Comparison of ENCODE assay signal across 9 cellular contexts in the genomic region with DNA sequence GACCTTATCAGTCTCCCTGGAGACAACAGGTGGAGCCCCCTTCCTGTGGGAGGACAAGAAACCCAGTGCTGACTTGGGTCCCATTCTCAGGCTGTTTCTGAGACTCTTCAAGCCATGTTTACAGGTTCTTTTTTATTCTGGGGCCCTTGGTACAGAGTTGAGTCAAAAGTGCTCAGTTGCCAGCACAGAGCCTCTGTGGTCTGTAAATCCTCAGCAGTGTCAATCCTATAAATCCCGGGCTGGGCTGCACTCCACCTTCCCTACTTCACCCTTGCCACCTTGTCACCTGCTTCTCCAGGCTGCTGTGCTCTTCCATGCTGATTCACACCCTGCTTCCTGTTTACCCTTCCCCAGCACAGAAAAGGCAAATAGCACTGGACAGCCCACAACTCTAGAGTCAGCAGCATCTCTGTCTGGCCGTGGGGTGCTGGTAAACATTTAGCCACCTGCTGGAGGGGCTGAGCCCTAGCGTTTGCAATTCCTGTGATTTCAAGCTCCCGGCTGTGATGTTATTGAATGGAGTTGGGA.
A peak's percentile ranks its signal among the peaks of the same experiment; 100 is the strongest.
DNase-seq lines count a peak whose midpoint lies in the region; ATAC-seq and TF ChIP-seq lines count a peak whose summit lies in the region.
"Had no signal": no experiment of that assay in that cellular context is flagged by ENCODE, and none has a peak within 500 bp of the region (broad histone marks: within the 10 kb centered on the region; RNA-seq: fewer than 3 reads in every experiment).

No MANE protein-coding gene starts in this region.

- no peak overlapping the region for H3K23ac ChIP-seq in mesendoderm (ENCODE audit: low read length)

- H3K9me3 ChIP-seq in SK-N-SH: no peaks in the 10 kb centered on the region
- H3K9me3 ChIP-seq: neutrophil had no signal

- WGBS in SK-N-SH (ENCODE audit: low lambda C conversion rate): 14% methylated on average over 4 of the region's 4 CpGs
- no CpG with 5 or more reads among the region's 4 CpGs for WGBS in mesendoderm (ENCODE audit: extremely low coverage, insufficient coverage, low lambda C conversion rate)

- no peaks in the 10 kb centered on the region for H4K20me1 ChIP-seq in SK-N-SH (ENCODE audit: insufficient read depth)

- no peak overlapping the region for H2AK5ac ChIP-seq in mesendoderm (ENCODE audit: low read length)

- H2AFZ ChIP-seq in SK-N-SH (ENCODE audit: low read depth): no peak overlapping the region

- no peak overlapping the region for H3K18ac ChIP-seq in mesendoderm (ENCODE audit: low read length)

- no peak overlapping the region for H2BK15ac ChIP-seq in mesendoderm (replicated peaks; ENCODE audit: low read depth)

- H4K5ac ChIP-seq in mesendoderm (ENCODE audit: low read length): no peak overlapping the region

- no peak overlapping the region for H3K56ac ChIP-seq in mesendoderm (ENCODE audit: low read length)

- H3K9ac ChIP-seq in SK-N-SH (no peak overlapping the region), mesendoderm (ENCODE audit: low read length) (no peak overlapping the region)

- H3K4me1 ChIP-seq in SK-N-SH (ENCODE audit: control insufficient read depth in 1 of 2, insufficient read depth in 2 of 2, low read depth in 1 of 2, low read length in 1 of 2) (0 out of 4 replicates have a peak, but pooled peaks cover 0 to 2% of the 10 kb centered on the region in 2 experiments), mesendoderm (ENCODE audit: control insufficient read depth, low read depth, low read length) (no peaks in the 10 kb centered on the region)

- H3F3A ChIP-seq in SK-N-SH (replicated peaks; ENCODE audit: insufficient read depth): no peaks in the 10 kb centered on the region

- no peaks in the 10 kb centered on the region for H3K27me3 ChIP-seq in SK-N-SH (ENCODE audit: insufficient read depth)
- H3K27me3 ChIP-seq in mesendoderm (ENCODE audit: insufficient read depth, low read length, poor library complexity): no peaks in the 10 kb centered on the region
- H3K27me3 ChIP-seq: neutrophil had no signal

- H3K79me1 ChIP-seq in mesendoderm (ENCODE audit: low read length): no peaks in the 10 kb centered on the region

- H3K4me3 ChIP-seq in SK-N-SH (ENCODE audit: low read depth in 2 of 2, low read length in 1 of 2) (no peak overlapping the region), mesendoderm (ENCODE audit: low read length) (no peak overlapping the region)

- peak; percentile 24 for DNase-seq in NCI-H2196 treated with DMSO at 0.1 percent for 48 hours (lab: John Stamatoyannopoulos, UW; ENCODE audit: unreplicated experiment)
- no peak for DNase-seq in NCI-H2196 (lab: John Stamatoyannopoulos, UW; ENCODE audit: unreplicated experiment)
- DNase-seq in SK-N-SH: peak; percentile 39
- DNase-seq in mesendoderm: peak; percentile 73
- DNase-seq in cerebellum (ENCODE audit: low spot score): no peak
- no peak for DNase-seq in erythroblast (lab: John Stamatoyannopoulos, UW)

- TF ChIP-seq CTCF in SK-N-SH (IDR thresholded peaks at IDR 0.05): peak; percentile 39

- POLR2A ChIA-PET in SK-N-SH (lab: Yijun Ruan, JAX): no interaction called here

- H3K79me2 ChIP-seq in SK-N-SH (ENCODE audit: insufficient read depth): no peaks in the 10 kb centered on the region
- no peaks in the 10 kb centered on the region for H3K79me2 ChIP-seq in mesendoderm (ENCODE audit: control insufficient read depth, insufficient read depth, low read length)

- H3K4ac ChIP-seq in mesendoderm (ENCODE audit: low read depth, low read length): no peak overlapping the region

- peak; percentile 51 for ATAC-seq in HG03457 (IDR thresholded peaks at IDR 0.05; ENCODE audit: unreplicated experiment)
- no peak for ATAC-seq in activated CD4-positive, CD25-positive, alpha-beta regulatory T cell treated with anti-CD3 and anti-CD28 coated beads, Interleukin-2, amount 50 U/mL, for 24 hours

- no peaks in the 10 kb centered on the region for H3K9me2 ChIP-seq in SK-N-SH

- H3K4me2 ChIP-seq in SK-N-SH (no peak overlapping the region), mesendoderm (ENCODE audit: low read length) (no peak overlapping the region)

- H3K27ac ChIP-seq in SK-N-SH (ENCODE audit: low read depth in 2 of 2, low read length in 1 of 2): no peak overlapping the region
- H3K27ac ChIP-seq in mesendoderm (ENCODE audit: low read depth, low read length): no peak overlapping the region
- H3K27ac ChIP-seq: neutrophil had no signal

- no peak overlapping the region for H4K8ac ChIP-seq in mesendoderm (ENCODE audit: low read depth, low read length)

- no peak overlapping the region for H2BK5ac ChIP-seq in mesendoderm (ENCODE audit: low read length)

- TF ChIP-seq RAD21 in SK-N-SH (IDR thresholded peaks at IDR 0.05; ENCODE audit: low read length): no peak; the same call in 1 of the 2 replicates

- H3K36me3 ChIP-seq in SK-N-SH (replicated peaks in 1 of 2; ENCODE audit: control insufficient read depth in 1 of 2, insufficient read depth in 2 of 2, low read length in 1 of 2) (no peaks in the 10 kb centered on the region), mesendoderm (ENCODE audit: control insufficient read depth, insufficient read depth, low read length) (no peaks in the 10 kb centered on the region)
- H3K36me3 ChIP-seq: neutrophil had no signal

- TF ChIP-seq EP300 in SK-N-SH (IDR thresholded peaks at IDR 0.05; ENCODE audit: borderline replicate concordance in 1 of 2, low read depth in 1 of 2, low read length in 1 of 2): no peak

- CTCF ChIA-PET in SK-N-SH (lab: Yijun Ruan, JAX): interaction anchor here (0.6 to 2.5 kb wide), 2 partner anchors 26 kb away, joined by 3 to 11 read pairs; no protein-coding TSS in a partner anchor

- H2BK120ac ChIP-seq in mesendoderm (ENCODE audit: low read depth, low read length): no peak overlapping the region

- TF ChIP-seq POLR2A in erythroblast (IDR thresholded peaks at IDR 0.05; ENCODE audit: low read length): no peak

TF ChIP-seq in SK-N-SH, 30 proteins besides CTCF, POLR2A, EP300 and RAD21:
- TF ChIP-seq POLR2AphosphoS5 (IDR thresholded peaks at IDR 0.05; ENCODE audit: low read depth, low read length) (no peak), SMC3 (IDR thresholded peaks at IDR 0.05; ENCODE audit: low read depth, low read length) (peak; percentile 35; the same call in 1 of the 2 replicates)

Comparison
In these comparisons a context has a peak if more than half of its experiments do, and no peak if none do; other contexts are left out.
1. DNase-seq: peak in NCI-H2196 treated with DMSO at 0.1 percent for 48 hours (single experiment), SK-N-SH (single experiment) and mesendoderm (single experiment); none in NCI-H2196 (single experiment), cerebellum (single experiment) and erythroblast (0 of 2).